In genomic region chr7:81638216-81638615, GRCh38 we compare ENCODE assay signal across 1 cellular context.
TF ChIP-seq lines count a peak whose summit lies in the region.

No MANE protein-coding gene starts in this region.

TF ChIP-seq in HEK293, 187 proteins besides CTCF, POLR2A, EP300 and RAD21 (continued from another document and continues in another):
- TF ChIP-seq, protein P1, sequence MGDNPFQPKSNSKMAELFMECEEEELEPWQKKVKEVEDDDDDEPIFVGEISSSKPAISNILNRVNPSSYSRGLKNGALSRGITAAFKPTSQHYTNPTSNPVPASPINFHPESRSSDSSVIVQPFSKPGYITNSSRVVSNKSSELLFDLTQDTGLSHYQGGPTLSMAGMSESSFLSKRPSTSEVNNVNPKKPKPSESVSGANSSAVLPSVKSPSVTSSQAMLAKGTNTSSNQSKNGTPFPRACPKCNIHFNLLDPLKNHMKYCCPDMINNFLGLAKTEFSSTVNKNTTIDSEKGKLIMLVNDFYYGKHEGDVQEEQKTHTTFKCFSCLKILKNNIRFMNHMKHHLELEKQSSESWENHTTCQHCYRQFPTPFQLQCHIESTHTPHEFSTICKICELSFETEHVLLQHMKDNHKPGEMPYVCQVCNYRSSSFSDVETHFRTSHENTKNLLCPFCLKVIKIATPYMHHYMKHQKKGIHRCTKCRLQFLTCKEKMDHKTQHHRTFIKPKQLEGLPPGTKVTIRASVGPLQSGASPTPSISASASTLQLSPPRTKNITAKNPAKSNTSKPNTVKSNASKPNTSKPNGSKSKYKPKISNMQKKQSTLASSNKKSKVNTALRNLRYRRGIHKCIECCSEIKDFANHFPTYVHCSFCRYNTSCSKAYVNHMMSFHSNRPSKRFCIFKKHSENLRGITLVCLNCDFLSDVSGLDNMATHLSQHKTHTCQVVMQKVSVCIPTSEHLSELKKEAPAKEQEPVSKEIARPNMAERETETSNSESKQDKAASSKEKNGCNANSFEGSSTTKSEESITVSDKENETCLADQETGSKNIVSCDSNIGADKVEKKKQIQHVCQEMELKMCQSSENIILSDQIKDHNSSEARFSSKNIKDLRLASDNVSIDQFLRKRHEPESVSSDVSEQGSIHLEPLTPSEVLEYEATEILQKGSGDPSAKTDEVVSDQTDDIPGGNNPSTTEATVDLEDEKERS (tag by site-specific recombination; IDR thresholded peaks at IDR 0.05): no peak
- TF ChIP-seq YY2 (tag by site-specific recombination; IDR thresholded peaks at IDR 0.05): no peak
- no peak for TF ChIP-seq MYNN (tag by site-specific recombination; IDR thresholded peaks at IDR 0.05; ENCODE audit: borderline replicate concordance)
- TF ChIP-seq, protein P2, sequence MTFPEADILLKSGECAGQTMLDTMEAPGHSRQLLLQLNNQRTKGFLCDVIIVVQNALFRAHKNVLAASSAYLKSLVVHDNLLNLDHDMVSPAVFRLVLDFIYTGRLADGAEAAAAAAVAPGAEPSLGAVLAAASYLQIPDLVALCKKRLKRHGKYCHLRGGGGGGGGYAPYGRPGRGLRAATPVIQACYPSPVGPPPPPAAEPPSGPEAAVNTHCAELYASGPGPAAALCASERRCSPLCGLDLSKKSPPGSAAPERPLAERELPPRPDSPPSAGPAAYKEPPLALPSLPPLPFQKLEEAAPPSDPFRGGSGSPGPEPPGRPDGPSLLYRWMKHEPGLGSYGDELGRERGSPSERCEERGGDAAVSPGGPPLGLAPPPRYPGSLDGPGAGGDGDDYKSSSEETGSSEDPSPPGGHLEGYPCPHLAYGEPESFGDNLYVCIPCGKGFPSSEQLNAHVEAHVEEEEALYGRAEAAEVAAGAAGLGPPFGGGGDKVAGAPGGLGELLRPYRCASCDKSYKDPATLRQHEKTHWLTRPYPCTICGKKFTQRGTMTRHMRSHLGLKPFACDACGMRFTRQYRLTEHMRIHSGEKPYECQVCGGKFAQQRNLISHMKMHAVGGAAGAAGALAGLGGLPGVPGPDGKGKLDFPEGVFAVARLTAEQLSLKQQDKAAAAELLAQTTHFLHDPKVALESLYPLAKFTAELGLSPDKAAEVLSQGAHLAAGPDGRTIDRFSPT (tag by site-specific recombination; IDR thresholded peaks at IDR 0.05): peak; percentile 87
- no peak for TF ChIP-seq ZNF830 (tag by site-specific recombination; IDR thresholded peaks at IDR 0.05; ENCODE audit: low read depth)
- TF ChIP-seq MZF1 (tag by site-specific recombination; IDR thresholded peaks at IDR 0.05; ENCODE audit: borderline replicate concordance): 0 out of 2 replicates have a peak, but pooled peaks have one; percentile 74
- TF ChIP-seq, protein P3, sequence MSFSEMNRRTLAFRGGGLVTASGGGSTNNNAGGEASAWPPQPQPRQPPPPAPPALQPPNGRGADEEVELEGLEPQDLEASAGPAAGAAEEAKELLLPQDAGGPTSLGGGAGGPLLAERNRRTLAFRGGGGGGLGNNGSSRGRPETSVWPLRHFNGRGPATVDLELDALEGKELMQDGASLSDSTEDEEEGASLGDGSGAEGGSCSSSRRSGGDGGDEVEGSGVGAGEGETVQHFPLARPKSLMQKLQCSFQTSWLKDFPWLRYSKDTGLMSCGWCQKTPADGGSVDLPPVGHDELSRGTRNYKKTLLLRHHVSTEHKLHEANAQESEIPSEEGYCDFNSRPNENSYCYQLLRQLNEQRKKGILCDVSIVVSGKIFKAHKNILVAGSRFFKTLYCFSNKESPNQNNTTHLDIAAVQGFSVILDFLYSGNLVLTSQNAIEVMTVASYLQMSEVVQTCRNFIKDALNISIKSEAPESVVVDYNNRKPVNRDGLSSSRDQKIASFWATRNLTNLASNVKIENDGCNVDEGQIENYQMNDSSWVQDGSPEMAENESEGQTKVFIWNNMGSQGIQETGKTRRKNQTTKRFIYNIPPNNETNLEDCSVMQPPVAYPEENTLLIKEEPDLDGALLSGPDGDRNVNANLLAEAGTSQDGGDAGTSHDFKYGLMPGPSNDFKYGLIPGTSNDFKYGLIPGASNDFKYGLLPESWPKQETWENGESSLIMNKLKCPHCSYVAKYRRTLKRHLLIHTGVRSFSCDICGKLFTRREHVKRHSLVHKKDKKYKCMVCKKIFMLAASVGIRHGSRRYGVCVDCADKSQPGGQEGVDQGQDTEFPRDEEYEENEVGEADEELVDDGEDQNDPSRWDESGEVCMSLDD (tag by site-specific recombination; IDR thresholded peaks at IDR 0.05): no peak
- no peak; the same call in 1 of the 2 replicates for TF ChIP-seq GLIS1 (tag by site-specific recombination; IDR thresholded peaks at IDR 0.05)
- TF ChIP-seq ZNF416 (tag by site-specific recombination; IDR thresholded peaks at IDR 0.05): no peak
- TF ChIP-seq, protein P4, sequence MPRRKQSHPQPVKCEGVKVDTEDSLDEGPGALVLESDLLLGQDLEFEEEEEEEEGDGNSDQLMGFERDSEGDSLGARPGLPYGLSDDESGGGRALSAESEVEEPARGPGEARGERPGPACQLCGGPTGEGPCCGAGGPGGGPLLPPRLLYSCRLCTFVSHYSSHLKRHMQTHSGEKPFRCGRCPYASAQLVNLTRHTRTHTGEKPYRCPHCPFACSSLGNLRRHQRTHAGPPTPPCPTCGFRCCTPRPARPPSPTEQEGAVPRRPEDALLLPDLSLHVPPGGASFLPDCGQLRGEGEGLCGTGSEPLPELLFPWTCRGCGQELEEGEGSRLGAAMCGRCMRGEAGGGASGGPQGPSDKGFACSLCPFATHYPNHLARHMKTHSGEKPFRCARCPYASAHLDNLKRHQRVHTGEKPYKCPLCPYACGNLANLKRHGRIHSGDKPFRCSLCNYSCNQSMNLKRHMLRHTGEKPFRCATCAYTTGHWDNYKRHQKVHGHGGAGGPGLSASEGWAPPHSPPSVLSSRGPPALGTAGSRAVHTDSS (tag by site-specific recombination; IDR thresholded peaks at IDR 0.05): no peak
- TF ChIP-seq ZNF146 (tag by site-specific recombination; IDR thresholded peaks at IDR 0.05): no peak
- no peak for TF ChIP-seq ZNF664 (tag by site-specific recombination; IDR thresholded peaks at IDR 0.05)
- TF ChIP-seq, protein P5, sequence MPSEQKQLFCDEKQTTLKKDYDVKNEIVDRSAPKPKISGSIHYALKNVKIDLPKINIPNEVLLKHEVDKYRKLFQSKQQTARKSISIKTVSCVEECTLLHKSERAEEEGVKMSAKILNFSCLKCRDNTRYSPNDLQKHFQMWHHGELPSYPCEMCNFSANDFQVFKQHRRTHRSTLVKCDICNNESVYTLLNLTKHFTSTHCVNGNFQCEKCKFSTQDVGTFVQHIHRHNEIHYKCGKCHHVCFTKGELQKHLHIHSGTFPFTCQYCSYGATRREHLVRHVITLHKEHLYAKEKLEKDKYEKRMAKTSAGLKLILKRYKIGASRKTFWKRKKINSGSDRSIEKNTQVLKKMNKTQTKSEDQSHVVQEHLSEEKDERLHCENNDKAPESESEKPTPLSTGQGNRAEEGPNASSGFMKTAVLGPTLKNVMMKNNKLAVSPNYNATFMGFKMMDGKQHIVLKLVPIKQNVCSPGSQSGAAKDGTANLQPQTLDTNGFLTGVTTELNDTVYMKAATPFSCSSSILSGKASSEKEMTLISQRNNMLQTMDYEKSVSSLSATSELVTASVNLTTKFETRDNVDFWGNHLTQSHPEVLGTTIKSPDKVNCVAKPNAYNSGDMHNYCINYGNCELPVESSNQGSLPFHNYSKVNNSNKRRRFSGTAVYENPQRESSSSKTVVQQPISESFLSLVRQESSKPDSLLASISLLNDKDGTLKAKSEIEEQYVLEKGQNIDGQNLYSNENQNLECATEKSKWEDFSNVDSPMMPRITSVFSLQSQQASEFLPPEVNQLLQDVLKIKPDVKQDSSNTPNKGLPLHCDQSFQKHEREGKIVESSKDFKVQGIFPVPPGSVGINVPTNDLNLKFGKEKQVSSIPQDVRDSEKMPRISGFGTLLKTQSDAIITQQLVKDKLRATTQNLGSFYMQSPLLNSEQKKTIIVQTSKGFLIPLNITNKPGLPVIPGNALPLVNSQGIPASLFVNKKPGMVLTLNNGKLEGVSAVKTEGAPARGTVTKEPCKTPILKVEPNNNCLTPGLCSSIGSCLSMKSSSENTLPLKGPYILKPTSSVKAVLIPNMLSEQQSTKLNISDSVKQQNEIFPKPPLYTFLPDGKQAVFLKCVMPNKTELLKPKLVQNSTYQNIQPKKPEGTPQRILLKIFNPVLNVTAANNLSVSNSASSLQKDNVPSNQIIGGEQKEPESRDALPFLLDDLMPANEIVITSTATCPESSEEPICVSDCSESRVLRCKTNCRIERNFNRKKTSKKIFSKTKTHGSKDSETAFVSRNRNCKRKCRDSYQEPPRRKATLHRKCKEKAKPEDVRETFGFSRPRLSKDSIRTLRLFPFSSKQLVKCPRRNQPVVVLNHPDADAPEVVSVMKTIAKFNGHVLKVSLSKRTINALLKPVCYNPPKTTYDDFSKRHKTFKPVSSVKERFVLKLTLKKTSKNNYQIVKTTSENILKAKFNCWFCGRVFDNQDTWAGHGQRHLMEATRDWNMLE (tag by site-specific recombination; conservative IDR thresholded peaks at IDR 0.05; ENCODE audit: low read depth): no peak
- TF ChIP-seq ZNF211 (tag by site-specific recombination; IDR thresholded peaks at IDR 0.05; ENCODE audit: low read depth): no peak
- TF ChIP-seq ZBTB48 (tag by site-specific recombination; IDR thresholded peaks at IDR 0.05): no peak
- TF ChIP-seq ZNF776 (tag by site-specific recombination; IDR thresholded peaks at IDR 0.05; ENCODE audit: borderline replicate concordance): no peak
- no peak for TF ChIP-seq YY1 (tag by site-specific recombination; IDR thresholded peaks at IDR 0.05)
- TF ChIP-seq ZNF214 (tag by site-specific recombination; IDR thresholded peaks at IDR 0.05; ENCODE audit: borderline replicate concordance): no peak
- TF ChIP-seq, protein P6, sequence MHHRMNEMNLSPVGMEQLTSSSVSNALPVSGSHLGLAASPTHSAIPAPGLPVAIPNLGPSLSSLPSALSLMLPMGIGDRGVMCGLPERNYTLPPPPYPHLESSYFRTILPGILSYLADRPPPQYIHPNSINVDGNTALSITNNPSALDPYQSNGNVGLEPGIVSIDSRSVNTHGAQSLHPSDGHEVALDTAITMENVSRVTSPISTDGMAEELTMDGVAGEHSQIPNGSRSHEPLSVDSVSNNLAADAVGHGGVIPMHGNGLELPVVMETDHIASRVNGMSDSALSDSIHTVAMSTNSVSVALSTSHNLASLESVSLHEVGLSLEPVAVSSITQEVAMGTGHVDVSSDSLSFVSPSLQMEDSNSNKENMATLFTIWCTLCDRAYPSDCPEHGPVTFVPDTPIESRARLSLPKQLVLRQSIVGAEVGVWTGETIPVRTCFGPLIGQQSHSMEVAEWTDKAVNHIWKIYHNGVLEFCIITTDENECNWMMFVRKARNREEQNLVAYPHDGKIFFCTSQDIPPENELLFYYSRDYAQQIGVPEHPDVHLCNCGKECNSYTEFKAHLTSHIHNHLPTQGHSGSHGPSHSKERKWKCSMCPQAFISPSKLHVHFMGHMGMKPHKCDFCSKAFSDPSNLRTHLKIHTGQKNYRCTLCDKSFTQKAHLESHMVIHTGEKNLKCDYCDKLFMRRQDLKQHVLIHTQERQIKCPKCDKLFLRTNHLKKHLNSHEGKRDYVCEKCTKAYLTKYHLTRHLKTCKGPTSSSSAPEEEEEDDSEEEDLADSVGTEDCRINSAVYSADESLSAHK (tag by site-specific recombination; IDR thresholded peaks at IDR 0.05): 0 out of 2 replicates have a peak, but pooled peaks have one; percentile 14
- TF ChIP-seq KLF16 (tag by site-specific recombination; IDR thresholded peaks at IDR 0.05): no peak
- 0 out of 2 replicates have a peak, but pooled peaks have one; percentile 42 for TF ChIP-seq TSHZ1 (tag by site-specific recombination; IDR thresholded peaks at IDR 0.05; ENCODE audit: borderline replicate concordance)
- TF ChIP-seq, protein P7, sequence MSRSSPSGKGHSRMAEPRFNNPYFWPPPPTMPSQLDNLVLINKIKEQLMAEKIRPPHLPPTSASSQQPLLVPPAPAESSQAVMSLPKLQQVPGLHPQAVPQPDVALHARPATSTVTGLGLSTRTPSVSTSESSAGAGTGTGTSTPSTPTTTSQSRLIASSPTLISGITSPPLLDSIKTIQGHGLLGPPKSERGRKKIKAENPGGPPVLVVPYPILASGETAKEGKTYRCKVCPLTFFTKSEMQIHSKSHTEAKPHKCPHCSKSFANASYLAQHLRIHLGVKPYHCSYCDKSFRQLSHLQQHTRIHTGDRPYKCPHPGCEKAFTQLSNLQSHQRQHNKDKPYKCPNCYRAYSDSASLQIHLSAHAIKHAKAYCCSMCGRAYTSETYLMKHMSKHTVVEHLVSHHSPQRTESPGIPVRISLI (tag by site-specific recombination; IDR thresholded peaks at IDR 0.05): no peak
- no peak for TF ChIP-seq ZNF624 (tag by site-specific recombination; IDR thresholded peaks at IDR 0.05)
- TF ChIP-seq ZNF610 (tag by site-specific recombination; IDR thresholded peaks at IDR 0.05; ENCODE audit: borderline replicate concordance): no peak
- TF ChIP-seq ZNF571 (tag by site-specific recombination; IDR thresholded peaks at IDR 0.05): no peak
- TF ChIP-seq FEZF1 (tag by site-specific recombination; IDR thresholded peaks at IDR 0.05): peak; percentile 46
- TF ChIP-seq ZNF23 (tag by site-specific recombination; IDR thresholded peaks at IDR 0.05; ENCODE audit: borderline replicate concordance): no peak
